ENCODE assay signal across 1 cellular context in genomic region chr2:100820346-100821254, GRCh38.
A peak's percentile ranks its signal among the peaks of the same experiment; 100 is the strongest.
TF ChIP-seq lines count a peak whose summit lies in the region.

No MANE protein-coding gene starts in this region.

TF ChIP-seq in HepG2, 621 proteins besides CTCF, POLR2A, EP300 and RAD21 (continued from another document and continues in another):
- peak; percentile 47; the same call in 1 of the 2 replicates for TF ChIP-seq ZBED4 (CRISPR knock-in tag; IDR thresholded peaks at IDR 0.05; ENCODE audit: borderline replicate concordance)
- TF ChIP-seq ZFAT (CRISPR knock-in tag; conservative IDR thresholded peaks at IDR 0.05): no peak
- no peak for TF ChIP-seq PITX1 (CRISPR knock-in tag; IDR thresholded peaks at IDR 0.05)
- 0 out of 2 replicates have a peak, but pooled peaks have one; percentile 5 for TF ChIP-seq ZNF740 (CRISPR knock-in tag; IDR thresholded peaks at IDR 0.05)
- TF ChIP-seq FOXJ3 (CRISPR knock-in tag; IDR thresholded peaks at IDR 0.05; ENCODE audit: borderline replicate concordance): no peak
- TF ChIP-seq PHF20 (CRISPR knock-in tag; IDR thresholded peaks at IDR 0.05): no peak
- TF ChIP-seq GABPA (IDR thresholded peaks at IDR 0.05; ENCODE audit: low read depth, low read length): no peak
- TF ChIP-seq GABPA (CRISPR knock-in tag; IDR thresholded peaks at IDR 0.05; ENCODE audit: low read depth): no peak
- TF ChIP-seq ZBTB37 (CRISPR knock-in tag; IDR thresholded peaks at IDR 0.05): no peak
- TF ChIP-seq ATF3 (CRISPR knock-in tag; IDR thresholded peaks at IDR 0.05): no peak
- no peak for TF ChIP-seq ZNF318 (CRISPR knock-in tag; IDR thresholded peaks at IDR 0.05)
- TF ChIP-seq ZNF354B (CRISPR knock-in tag; IDR thresholded peaks at IDR 0.05): no peak; the same call in 1 of the 2 replicates
- 0 out of 2 replicates have a peak, but pooled peaks have one; percentile 27 for TF ChIP-seq MXD3 (CRISPR knock-in tag; IDR thresholded peaks at IDR 0.05)
- TF ChIP-seq ZNF446 (CRISPR knock-in tag; IDR thresholded peaks at IDR 0.05): peak; percentile 60; the same call in 1 of the 2 replicates
- no peak for TF ChIP-seq ZNF503 (CRISPR knock-in tag; IDR thresholded peaks at IDR 0.05)
- no peak for TF ChIP-seq ZNF766 (CRISPR knock-in tag; IDR thresholded peaks at IDR 0.05; ENCODE audit: borderline replicate concordance)
- no peak for TF ChIP-seq ZBTB3 (CRISPR knock-in tag; IDR thresholded peaks at IDR 0.05; ENCODE audit: borderline replicate concordance, low read depth)
- TF ChIP-seq TFE3 (CRISPR knock-in tag; IDR thresholded peaks at IDR 0.05): no peak
- no peak for TF ChIP-seq ZNF570 (CRISPR knock-in tag; IDR thresholded peaks at IDR 0.05; ENCODE audit: borderline replicate concordance)
- no peak for TF ChIP-seq GLI4 (CRISPR knock-in tag; IDR thresholded peaks at IDR 0.05; ENCODE audit: borderline replicate concordance)
- no peak for TF ChIP-seq ZNF275 (CRISPR knock-in tag; IDR thresholded peaks at IDR 0.05; ENCODE audit: borderline replicate concordance)
- TF ChIP-seq HNRNPK (IDR thresholded peaks at IDR 0.05; ENCODE audit: low read depth, low read length, poor library complexity, severe bottlenecking): no peak
- no peak for TF ChIP-seq MIXL1 (CRISPR knock-in tag; IDR thresholded peaks at IDR 0.05)
- no peak for TF ChIP-seq SETDB1 (CRISPR knock-in tag; IDR thresholded peaks at IDR 0.05; ENCODE audit: borderline replicate concordance)
- peak; percentile 63; the same call in 1 of the 2 replicates for TF ChIP-seq ZNF776 (CRISPR knock-in tag; IDR thresholded peaks at IDR 0.05)
- TF ChIP-seq FLYWCH1 (CRISPR knock-in tag; IDR thresholded peaks at IDR 0.05): no peak
- no peak for TF ChIP-seq MTF2 (CRISPR knock-in tag; IDR thresholded peaks at IDR 0.05; ENCODE audit: borderline replicate concordance)
- no peak for TF ChIP-seq RCOR2 (CRISPR knock-in tag; IDR thresholded peaks at IDR 0.05)
- TF ChIP-seq ZXDC (CRISPR knock-in tag; IDR thresholded peaks at IDR 0.05): no peak
- TF ChIP-seq TFAP4 (IDR thresholded peaks at IDR 0.05; ENCODE audit: borderline replicate concordance, low read depth): no peak
- no peak for TF ChIP-seq TCF7L2 (IDR thresholded peaks at IDR 0.05; ENCODE audit: low read depth, low read length)
